In genomic region chr15:88376574-88377174, GRCh38 we compare ENCODE assay signal across 29 cellular contexts.
A peak's percentile ranks its signal among the peaks of the same experiment; 100 is the strongest.
DNase-seq lines count a peak whose midpoint lies in the region; ATAC-seq and TF ChIP-seq lines count a peak whose summit lies in the region.
"Had no signal": no experiment of that assay in that cellular context is flagged by ENCODE, and none has a peak within 500 bp of the region (broad histone marks: within the 10 kb centered on the region; RNA-seq: fewer than 3 reads in every experiment).

No MANE protein-coding gene starts in this region.

- no peak overlapping the region for H3K4me3 ChIP-seq in GM23248
- H3K4me3 ChIP-seq in brain microvascular endothelial cell (ENCODE audit: low read depth, low read length), result no peak overlapping the region
- H3K4me3 ChIP-seq: heart left ventricle, SJCRH30, suprapubic skin, vagina had no signal

- WGBS in GM23248 (ENCODE audit: low coverage in 1 of 2, low lambda C conversion rate in 2 of 2, missing lambda C conversion rate in 2 of 2), 2 experiments, result 16 to 26% methylated on average over 3 of the region's 3 CpGs

- no peaks in the 10 kb centered on the region for H3K9me3 ChIP-seq in GM23248 (ENCODE audit: low read depth)
- H3K9me3 ChIP-seq: heart left ventricle, SJCRH30, suprapubic skin, vagina had no signal

- H3K27ac ChIP-seq in GM23248 (peak overlapping the region; percentile 91), brain microvascular endothelial cell (no peak overlapping the region), substantia nigra (ENCODE audit: low read depth, low read length, poor library complexity, severe bottlenecking) (no peak overlapping the region)
- H3K27ac ChIP-seq: SJCRH30, suprapubic skin, vagina had no signal

- no peaks in the 10 kb centered on the region for H3K79me2 ChIP-seq in GM23248 (ENCODE audit: insufficient read depth)

- peaks cover 35% of the 10 kb centered on the region for H3F3A ChIP-seq in GM23248 (ENCODE audit: insufficient read depth)

- no peak for TF ChIP-seq CTCF in brain microvascular endothelial cell (IDR thresholded peaks at IDR 0.05; ENCODE audit: low read depth, low read length, missing control alignments)

- in situ Hi-C loops in GM23248 (cut with MboI) (no loop called here), brain microvascular endothelial cell (cut with HindIII; ENCODE audit: low pct_ligation_motif_present, low sequenced_read_pairs) (no loop called here)

- no peaks in the 10 kb centered on the region for H3K9me2 ChIP-seq in GM23248 (ENCODE audit: insufficient read depth)

- peak overlapping the region; percentile 79 for H3K4me2 ChIP-seq in GM23248 (ENCODE audit: unreplicated experiment)

- DNase-seq in AG08396 (ENCODE audit: low spot score), result peak; percentile 21
- peak; percentile 89 for DNase-seq in GM23248
- DNase-seq in brain microvascular endothelial cell, result peak; percentile 5
- DNase-seq in hepatic stellate cell (ENCODE audit: low spot score), result peak; percentile 26
- no peak for DNase-seq in NCI-H2029 treated with DMSO at 0.1 percent for 48 hours (lab: John Stamatoyannopoulos, UW)
- DNase-seq in substantia nigra (lab: John Stamatoyannopoulos, UW), result no peak
- DNase-seq in activated CD8-positive, alpha-beta memory T cell treated with anti-CD3 and anti-CD28 coated beads for 24 hours, result no peak
- DNase-seq: activated CD4-positive, alpha-beta T cell treated with anti-CD3 and anti-CD28 coated beads for 36 hours; activated CD8-positive, alpha-beta memory T cell treated with anti-CD3 and anti-CD28 coated beads, Interleukin-2, amount 10 ng/mL, durations not matched to agents 7 days and 5 days; activated naive CD4-positive, alpha-beta T cell treated with anti-CD3 and anti-CD28 coated beads, Interleukin-2, amount 50 U/mL, for 16 hours; aorta; CD8-positive, alpha-beta memory T cell; DMS153; effector memory CD8-positive, alpha-beta T cell; heart left ventricle; Karpas-422; left ventricle myocardium superior; NCI-H187 treated with DMSO at 0.1 percent for 48 hours; NCI-H345; NCI-H774; OCI-M1; posterior cingulate gyrus; SJCRH30; T-helper 1 cell had no signal

- H3K9ac ChIP-seq in GM23248, result peak overlapping the region; percentile 79; the same call in 1 of the 2 replicates

- H3K36me3 ChIP-seq in GM23248 (ENCODE audit: low read depth), result no peaks in the 10 kb centered on the region
- no peaks in the 10 kb centered on the region for H3K36me3 ChIP-seq in brain microvascular endothelial cell (replicated peaks)
- H3K36me3 ChIP-seq: heart left ventricle, SJCRH30, suprapubic skin, vagina had no signal

- H3K27me3 ChIP-seq in GM23248 (replicated peaks; ENCODE audit: insufficient read depth) (no peaks in the 10 kb centered on the region), brain microvascular endothelial cell (replicated peaks) (no peaks in the 10 kb centered on the region)
- H3K27me3 ChIP-seq: heart left ventricle, SJCRH30, suprapubic skin, vagina had no signal

- no peaks in the 10 kb centered on the region for H4K20me1 ChIP-seq in GM23248 (ENCODE audit: insufficient read depth)

- peaks cover 39% of the 10 kb centered on the region for H3K4me1 ChIP-seq in GM23248 (ENCODE audit: insufficient read depth)
- H3K4me1 ChIP-seq: heart left ventricle, SJCRH30, suprapubic skin, vagina had no signal

- 0 out of 2 replicates have a peak overlapping the region, but pooled peaks have one; percentile 5 for H2AFZ ChIP-seq in GM23248

- no peak for ATAC-seq in HG03175 (IDR thresholded peaks at IDR 0.05; ENCODE audit: unreplicated experiment)
- ATAC-seq: activated CD4-positive, alpha-beta T cell treated with anti-CD3 and anti-CD28 coated beads for 36 hours; activated CD8-positive, alpha-beta memory T cell treated with anti-CD3 and anti-CD28 coated beads, Interleukin-2, amount 10 ng/mL, durations not matched to agents 7 days and 5 days; effector memory CD8-positive, alpha-beta T cell; esophagus mucosa; HCT116; left ventricle myocardium superior had no signal

Comparison
In these comparisons a context has a peak if more than half of its experiments do, and no peak if none do; other contexts are left out.
1. DNase-seq: peak in AG08396 (single experiment), GM23248 (single experiment), brain microvascular endothelial cell (single experiment) and hepatic stellate cell (single experiment); none in NCI-H2029 treated with DMSO at 0.1 percent for 48 hours (single experiment), substantia nigra (0 of 49) and activated CD8-positive, alpha-beta memory T cell treated with anti-CD3 and anti-CD28 coated beads for 24 hours (single experiment).